ENCODE assay signal across 1 cellular context in the genomic region with DNA sequence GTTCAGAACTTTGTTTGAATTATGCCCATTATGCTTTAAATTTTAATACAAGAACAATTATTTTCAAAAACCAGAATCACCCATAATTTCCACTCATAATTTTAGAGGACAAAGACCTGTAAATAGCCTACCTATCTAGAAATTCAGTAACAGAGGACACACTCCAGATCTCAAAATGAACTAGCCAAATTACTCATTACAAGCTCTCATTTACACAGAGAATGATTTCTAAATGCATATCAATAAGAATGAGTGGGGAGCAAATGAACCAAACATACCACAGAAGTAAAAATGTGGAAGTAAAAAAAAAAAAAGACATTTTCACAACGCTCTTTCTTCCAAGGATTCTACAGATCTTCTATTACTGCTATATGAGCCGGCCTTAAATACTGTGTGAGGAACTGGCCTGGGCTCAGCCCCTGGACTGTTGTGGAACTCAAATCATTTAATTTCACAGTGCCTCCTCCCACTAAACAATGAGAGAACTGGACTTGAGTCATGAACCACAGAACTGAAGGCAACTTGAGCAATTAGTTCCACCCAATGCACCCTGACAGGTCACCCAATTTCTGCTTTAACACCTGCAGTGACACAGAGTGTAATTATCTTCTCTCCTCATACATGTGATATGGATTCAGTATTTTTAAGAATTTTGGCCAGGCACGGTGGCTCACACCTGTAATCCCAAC.
TF ChIP-seq lines count a peak whose summit lies in the region.

No MANE protein-coding gene starts in this region.

TF ChIP-seq in IMR-90, 13 proteins besides CTCF, POLR2A, EP300 and RAD21:
- TF ChIP-seq RFX5 (IDR thresholded peaks at IDR 0.05; ENCODE audit: low read depth, low read length) (no peak), CEBPB (IDR thresholded peaks at IDR 0.05; ENCODE audit: low read depth, low read length) (peak; percentile 63; the same call in 1 of the 2 replicates)
